ENCODE assay signal across 9 cellular contexts in genomic region chr14:49050836-49051235, GRCh38.
"Had no signal": no experiment of that assay in that cellular context is flagged by ENCODE, and none has a peak within 500 bp of the region (broad histone marks: within the 10 kb centered on the region; RNA-seq: fewer than 3 reads in every experiment).

No MANE protein-coding gene starts in this region.

- H3K9me3 ChIP-seq: esophagus squamous epithelium, tibial nerve had no signal

- H3K4me1 ChIP-seq: esophagus squamous epithelium, tibial nerve had no signal

- H3K36me3 ChIP-seq: esophagus squamous epithelium, tibial nerve had no signal

- DNase-seq: activated CD4-positive, alpha-beta T cell treated with anti-CD3 and anti-CD28 coated beads, Interleukin-2, amount 50 U/mL, for 4 hours; activated CD4-positive, CD25-positive, alpha-beta regulatory T cell treated with anti-CD3 and anti-CD28 coated beads, Interleukin-2, amount 50 U/mL, for 72 hours; activated effector memory CD4-positive, alpha-beta T cell treated with Interleukin-2 at 50 U/mL for 16 hours; activated T-cell treated with anti-CD3 and anti-CD28 coated beads, Interleukin-2, amount 50 U/mL, for 1 hour; esophagus squamous epithelium; kidney; left ventricle myocardium superior; retina had no signal

- H3K27me3 ChIP-seq: esophagus squamous epithelium, tibial nerve had no signal

- ATAC-seq: left ventricle myocardium superior had no signal

- H3K4me3 ChIP-seq: esophagus squamous epithelium, tibial nerve had no signal

- H3K27ac ChIP-seq: esophagus squamous epithelium, tibial nerve had no signal
